Comparison of ENCODE assay signal across 1 cellular context in the genomic region with DNA sequence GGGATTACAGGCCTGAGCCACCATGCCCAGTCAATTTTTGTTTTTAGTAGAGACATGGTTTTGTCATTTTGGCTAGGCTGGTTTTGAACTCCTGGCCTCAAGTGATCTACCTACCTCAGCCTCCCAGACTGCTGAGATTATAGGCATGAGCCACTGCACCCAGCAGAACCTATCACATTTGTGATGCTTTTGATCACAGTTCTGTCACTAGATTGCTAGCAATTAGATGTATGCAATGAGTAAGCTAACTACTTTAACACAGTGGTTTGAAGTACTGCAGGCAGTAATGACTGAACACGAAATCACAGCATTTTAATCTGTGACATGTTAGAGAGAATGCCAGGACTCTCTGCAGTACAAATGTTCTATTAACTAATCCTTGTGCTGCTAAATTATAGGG.
TF ChIP-seq lines count a peak whose summit lies in the region.

No MANE protein-coding gene starts in this region.

TF ChIP-seq in GM23338, 12 proteins besides CTCF, POLR2A, EP300 and RAD21 (continued from another document):
- TF ChIP-seq, protein P1, sequence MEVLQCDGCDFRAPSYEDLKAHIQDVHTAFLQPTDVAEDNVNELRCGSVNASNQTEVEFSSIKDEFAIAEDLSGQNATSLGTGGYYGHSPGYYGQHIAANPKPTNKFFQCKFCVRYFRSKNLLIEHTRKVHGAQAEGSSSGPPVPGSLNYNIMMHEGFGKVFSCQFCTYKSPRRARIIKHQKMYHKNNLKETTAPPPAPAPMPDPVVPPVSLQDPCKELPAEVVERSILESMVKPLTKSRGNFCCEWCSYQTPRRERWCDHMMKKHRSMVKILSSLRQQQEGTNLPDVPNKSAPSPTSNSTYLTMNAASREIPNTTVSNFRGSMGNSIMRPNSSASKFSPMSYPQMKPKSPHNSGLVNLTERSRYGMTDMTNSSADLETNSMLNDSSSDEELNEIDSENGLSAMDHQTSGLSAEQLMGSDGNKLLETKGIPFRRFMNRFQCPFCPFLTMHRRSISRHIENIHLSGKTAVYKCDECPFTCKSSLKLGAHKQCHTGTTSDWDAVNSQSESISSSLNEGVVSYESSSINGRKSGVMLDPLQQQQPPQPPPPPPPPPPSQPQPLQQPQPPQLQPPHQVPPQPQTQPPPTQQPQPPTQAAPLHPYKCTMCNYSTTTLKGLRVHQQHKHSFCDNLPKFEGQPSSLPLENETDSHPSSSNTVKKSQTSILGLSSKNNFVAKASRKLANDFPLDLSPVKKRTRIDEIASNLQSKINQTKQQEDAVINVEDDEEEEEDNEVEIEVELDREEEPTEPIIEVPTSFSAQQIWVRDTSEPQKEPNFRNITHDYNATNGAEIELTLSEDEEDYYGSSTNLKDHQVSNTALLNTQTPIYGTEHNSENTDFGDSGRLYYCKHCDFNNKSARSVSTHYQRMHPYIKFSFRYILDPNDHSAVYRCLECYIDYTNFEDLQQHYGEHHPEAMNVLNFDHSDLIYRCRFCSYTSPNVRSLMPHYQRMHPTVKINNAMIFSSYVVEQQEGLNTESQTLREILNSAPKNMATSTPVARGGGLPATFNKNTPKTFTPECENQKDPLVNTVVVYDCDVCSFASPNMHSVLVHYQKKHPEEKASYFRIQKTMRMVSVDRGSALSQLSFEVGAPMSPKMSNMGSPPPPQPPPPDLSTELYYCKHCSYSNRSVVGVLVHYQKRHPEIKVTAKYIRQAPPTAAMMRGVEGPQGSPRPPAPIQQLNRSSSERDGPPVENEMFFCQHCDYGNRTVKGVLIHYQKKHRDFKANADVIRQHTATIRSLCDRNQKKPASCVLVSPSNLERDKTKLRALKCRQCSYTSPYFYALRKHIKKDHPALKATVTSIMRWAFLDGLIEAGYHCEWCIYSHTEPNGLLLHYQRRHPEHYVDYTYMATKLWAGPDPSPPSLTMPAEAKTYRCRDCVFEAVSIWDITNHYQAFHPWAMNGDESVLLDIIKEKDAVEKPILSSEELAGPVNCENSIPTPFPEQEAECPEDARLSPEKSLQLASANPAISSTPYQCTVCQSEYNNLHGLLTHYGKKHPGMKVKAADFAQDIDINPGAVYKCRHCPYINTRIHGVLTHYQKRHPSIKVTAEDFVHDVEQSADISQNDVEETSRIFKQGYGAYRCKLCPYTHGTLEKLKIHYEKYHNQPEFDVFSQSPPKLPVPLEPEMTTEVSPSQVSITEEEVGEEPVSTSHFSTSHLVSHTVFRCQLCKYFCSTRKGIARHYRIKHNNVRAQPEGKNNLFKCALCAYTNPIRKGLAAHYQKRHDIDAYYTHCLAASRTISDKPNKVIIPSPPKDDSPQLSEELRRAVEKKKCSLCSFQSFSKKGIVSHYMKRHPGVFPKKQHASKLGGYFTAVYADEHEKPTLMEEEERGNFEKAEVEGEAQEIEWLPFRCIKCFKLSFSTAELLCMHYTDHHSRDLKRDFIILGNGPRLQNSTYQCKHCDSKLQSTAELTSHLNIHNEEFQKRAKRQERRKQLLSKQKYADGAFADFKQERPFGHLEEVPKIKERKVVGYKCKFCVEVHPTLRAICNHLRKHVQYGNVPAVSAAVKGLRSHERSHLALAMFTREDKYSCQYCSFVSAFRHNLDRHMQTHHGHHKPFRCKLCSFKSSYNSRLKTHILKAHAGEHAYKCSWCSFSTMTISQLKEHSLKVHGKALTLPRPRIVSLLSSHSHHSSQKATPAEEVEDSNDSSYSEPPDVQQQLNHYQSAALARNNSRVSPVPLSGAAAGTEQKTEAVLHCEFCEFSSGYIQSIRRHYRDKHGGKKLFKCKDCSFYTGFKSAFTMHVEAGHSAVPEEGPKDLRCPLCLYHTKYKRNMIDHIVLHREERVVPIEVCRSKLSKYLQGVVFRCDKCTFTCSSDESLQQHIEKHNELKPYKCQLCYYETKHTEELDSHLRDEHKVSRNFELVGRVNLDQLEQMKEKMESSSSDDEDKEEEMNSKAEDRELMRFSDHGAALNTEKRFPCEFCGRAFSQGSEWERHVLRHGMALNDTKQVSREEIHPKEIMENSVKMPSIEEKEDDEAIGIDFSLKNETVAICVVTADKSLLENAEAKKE (CRISPR knock-in tag; IDR thresholded peaks at IDR 0.05): no peak
